Comparison of ENCODE assay signal across 11 cellular contexts in the genomic region with DNA sequence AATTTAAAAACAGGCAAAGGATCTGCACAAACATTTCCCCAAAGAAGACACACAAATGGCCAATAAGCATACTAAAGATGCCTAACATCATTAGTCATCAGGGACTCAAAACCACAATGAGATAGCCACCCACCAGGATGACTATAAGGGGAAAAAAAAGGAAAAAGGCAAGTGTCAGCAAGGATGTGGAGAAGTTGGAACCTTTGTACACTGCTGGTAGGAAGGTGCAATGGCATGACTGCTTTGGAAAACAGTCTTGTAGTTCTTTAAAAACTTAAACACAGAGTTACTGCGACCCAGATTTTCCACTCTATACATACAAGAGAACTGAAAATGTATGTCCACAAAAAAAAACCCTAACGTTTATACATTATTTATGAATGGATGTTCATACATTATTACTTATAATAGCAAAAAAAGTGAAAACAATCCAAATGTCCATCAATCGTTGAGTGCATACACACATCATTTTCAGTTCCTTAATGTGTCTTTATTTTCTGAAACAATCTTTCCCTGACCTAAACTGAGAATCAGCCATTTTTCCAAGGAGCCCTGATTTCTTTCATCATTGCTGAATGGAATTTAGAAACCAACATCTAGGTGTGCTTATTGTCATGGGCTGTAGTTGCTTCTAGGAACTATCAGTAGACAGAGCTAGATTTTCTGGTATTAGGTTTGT.
DNase-seq lines count a peak whose midpoint lies in the region; ATAC-seq, FAIRE-seq and TF ChIP-seq lines count a peak whose summit lies in the region.
"Had no signal": no experiment of that assay in that cellular context is flagged by ENCODE, and none has a peak within 500 bp of the region (broad histone marks: within the 10 kb centered on the region; RNA-seq: fewer than 3 reads in every experiment).

No MANE protein-coding gene starts in this region.

- no peak for TF ChIP-seq EP300 in GM12878 (IDR thresholded peaks at IDR 0.05; ENCODE audit: borderline replicate concordance in 1 of 2, control insufficient read depth in 1 of 2, low read depth in 2 of 2, low read length in 2 of 2)

- no peaks in the 10 kb centered on the region for H3K4me1 ChIP-seq in GM12878 (ENCODE audit: control insufficient read depth, insufficient read depth, low read length)
- no peaks in the 10 kb centered on the region for H3K4me1 ChIP-seq in BE2C
- H3K4me1 ChIP-seq: psoas muscle had no signal

- RAD21 ChIA-PET in GM12878 (lab: Charles Lee; ENCODE audit: unreplicated experiment), result no interaction called here

- FAIRE-seq in GM12878 (lab: Jason Lieb, UNC), result no peak
- FAIRE-seq: H1 had no signal

- 40% methylated on average over 3 of the region's 3 CpGs for WGBS in GM12878 (ENCODE audit: insufficient coverage, insufficient replicate concordance, low lambda C conversion rate, missing lambda C conversion rate)

- H3K36me3 ChIP-seq in GM12878 (ENCODE audit: control insufficient read depth in 2 of 2, insufficient read depth in 2 of 2, low read length in 1 of 2), result no peaks in the 10 kb centered on the region
- no peaks in the 10 kb centered on the region for H3K36me3 ChIP-seq in BE2C

- TF ChIP-seq RAD21 in GM12878 (IDR thresholded peaks at IDR 0.05; ENCODE audit: insufficient read depth, low read depth, low read length), result no peak

- no peak overlapping the region for H3K9ac ChIP-seq in GM12878 (ENCODE audit: control insufficient read depth, insufficient read depth, low read length)
- H3K9ac ChIP-seq: KMS-11 had no signal

- BruUV-seq in GM12878 (replicated peaks; lab: Mats Ljungman, UMichigan), result no TSS peak

- in situ Hi-C loops in GM12878 (cut with MboI), result no loop called here

- H3K4me2 ChIP-seq in GM12878 (ENCODE audit: control insufficient read depth, insufficient read depth), result no peak overlapping the region
- H3K4me2 ChIP-seq: KMS-11 had no signal

- H3K9me3 ChIP-seq in GM12878 (replicated peaks; ENCODE audit: control insufficient read depth, insufficient read depth, low read length) (peaks cover 2% of the 10 kb centered on the region; the same call in 2 of the 3 replicates), BE2C (no peaks in the 10 kb centered on the region)

- no peaks in the 10 kb centered on the region for H4K20me1 ChIP-seq in GM12878 (ENCODE audit: control insufficient read depth, insufficient read depth)

- H3K4me3 ChIP-seq in GM12878, result no peak overlapping the region
- no peak overlapping the region for H3K4me3 ChIP-seq in BE2C (ENCODE audit: low read depth, low read length)
- H3K4me3 ChIP-seq: psoas muscle had no signal

- TF ChIP-seq POLR2A in GM12878 (IDR thresholded peaks at IDR 0.05; ENCODE audit: low read depth, low read length), result no peak

- H3K79me2 ChIP-seq in GM12878 (ENCODE audit: control insufficient read depth, insufficient read depth, low read length), result no peaks in the 10 kb centered on the region

- H3K27ac ChIP-seq in GM12878 (ENCODE audit: control insufficient read depth, insufficient read depth), result no peak overlapping the region
- H3K27ac ChIP-seq: KMS-11, psoas muscle had no signal

- CTCF ChIA-PET in GM12878 (lab: Yijun Ruan, JAX), result interaction anchor here (1.0 to 1.1 kb wide), 3 partner anchors 16 to 47 kb away, joined by 3 to 4 read pairs (median 4); no protein-coding TSS in a partner anchor

- H3K27me3 ChIP-seq in GM12878 (replicated peaks in 1 of 2; ENCODE audit: control insufficient read depth in 2 of 2, insufficient read depth in 2 of 2, low read length in 1 of 2) (no peaks in the 10 kb centered on the region), BE2C (no peaks in the 10 kb centered on the region)

- POLR2A ChIA-PET in GM12878 (lab: Charles Lee), result no interaction called here

- peak; percentile 60 for ATAC-seq in GM12878
- ATAC-seq: psoas muscle had no signal

- TF ChIP-seq CTCF in GM12878 (IDR thresholded peaks at IDR 0.05 in 2 of 3, conservative IDR thresholded peaks at IDR 0.05 in 1 of 3; ENCODE audit: control insufficient read depth in 2 of 3, extremely low read depth in 1 of 3, insufficient read depth in 1 of 3, low read depth in 3 of 3, low read length in 3 of 3) (peak in 2 of 3 experiments; percentile 7 to 24; a peak in 1 of 6 replicates), BE2C (IDR thresholded peaks at IDR 0.05; ENCODE audit: low read depth, low read length) (no peak)

- 0 out of 2 replicates have a peak overlapping the region, but pooled peaks have one; percentile 3 for H2AFZ ChIP-seq in GM12878 (ENCODE audit: control insufficient read depth, low read depth, low read length)

- SMC1A ChIA-PET in GM12878 (lab: Charles Lee; ENCODE audit: uncharacterized antibody, unreplicated experiment), result interaction anchor here (1.4 kb wide), 1 partner anchor 185 kb away, joined by 5 read pairs; no protein-coding TSS in a partner anchor

- peak; percentile 97 for DNase-seq in ELR (ENCODE audit: low read depth)
- DNase-seq in LoVo (ENCODE audit: low spot score), result peak; percentile 82
- no peak for DNase-seq in GM12878 (ENCODE audit: low read depth, low spot score)
- peak; percentile 88 for DNase-seq in non-pigmented ciliary epithelial cell (ENCODE audit: low read depth)
- DNase-seq in BE2C, result no peak
- DNase-seq in KG1 (lab: John Stamatoyannopoulos, UW), result no peak
- DNase-seq in NCI-H82 (lab: John Stamatoyannopoulos, UW), result no peak
- DNase-seq in NAMALWA (ENCODE audit: low spot score), result no peak
- DNase-seq: psoas muscle had no signal

- intact Hi-C loops in GM12878 (cut with micrococcal nuclease; ENCODE audit: unreplicated experiment), result no loop called here

TF ChIP-seq in GM12878, 131 proteins besides CTCF, POLR2A, EP300 and RAD21 (continues in another document):
- no peak; the same call in 1 of the 2 replicates for TF ChIP-seq FOXM1 (IDR thresholded peaks at IDR 0.05; ENCODE audit: low read depth, low read length)
- no peak for TF ChIP-seq CBX3 (IDR thresholded peaks at IDR 0.05; ENCODE audit: borderline replicate concordance, low read depth)
- TF ChIP-seq E2F4 (IDR thresholded peaks at IDR 0.05; ENCODE audit: low read depth, low read length), result no peak
- TF ChIP-seq BACH1 (IDR thresholded peaks at IDR 0.05; ENCODE audit: borderline replicate concordance), result no peak
- TF ChIP-seq ZSCAN29 (IDR thresholded peaks at IDR 0.05), result no peak
- TF ChIP-seq MXI1 (IDR thresholded peaks at IDR 0.05; ENCODE audit: low read depth, low read length), result no peak
- TF ChIP-seq GATAD2B (conservative IDR thresholded peaks at IDR 0.05; ENCODE audit: low read depth), result no peak
- no peak for TF ChIP-seq HDAC2 (IDR thresholded peaks at IDR 0.05)
- TF ChIP-seq SIX5 (IDR thresholded peaks at IDR 0.05; ENCODE audit: low read depth, low read length, severe bottlenecking), result no peak
- no peak for TF ChIP-seq POLR2AphosphoS2 (IDR thresholded peaks at IDR 0.05; ENCODE audit: low read depth, low read length)
- no peak for TF ChIP-seq ZNF274 (IDR thresholded peaks at IDR 0.05; ENCODE audit: insufficient read depth, insufficient read length)
- TF ChIP-seq PML (IDR thresholded peaks at IDR 0.05; ENCODE audit: low read length), result no peak
- TF ChIP-seq PKNOX1 (IDR thresholded peaks at IDR 0.05), result 0 out of 2 replicates have a peak, but pooled peaks have one; percentile 31
- TF ChIP-seq EZH2 (IDR thresholded peaks at IDR 0.05; ENCODE audit: borderline replicate concordance, control insufficient read depth, low read depth, low read length), result no peak
- TF ChIP-seq, protein P1, sequence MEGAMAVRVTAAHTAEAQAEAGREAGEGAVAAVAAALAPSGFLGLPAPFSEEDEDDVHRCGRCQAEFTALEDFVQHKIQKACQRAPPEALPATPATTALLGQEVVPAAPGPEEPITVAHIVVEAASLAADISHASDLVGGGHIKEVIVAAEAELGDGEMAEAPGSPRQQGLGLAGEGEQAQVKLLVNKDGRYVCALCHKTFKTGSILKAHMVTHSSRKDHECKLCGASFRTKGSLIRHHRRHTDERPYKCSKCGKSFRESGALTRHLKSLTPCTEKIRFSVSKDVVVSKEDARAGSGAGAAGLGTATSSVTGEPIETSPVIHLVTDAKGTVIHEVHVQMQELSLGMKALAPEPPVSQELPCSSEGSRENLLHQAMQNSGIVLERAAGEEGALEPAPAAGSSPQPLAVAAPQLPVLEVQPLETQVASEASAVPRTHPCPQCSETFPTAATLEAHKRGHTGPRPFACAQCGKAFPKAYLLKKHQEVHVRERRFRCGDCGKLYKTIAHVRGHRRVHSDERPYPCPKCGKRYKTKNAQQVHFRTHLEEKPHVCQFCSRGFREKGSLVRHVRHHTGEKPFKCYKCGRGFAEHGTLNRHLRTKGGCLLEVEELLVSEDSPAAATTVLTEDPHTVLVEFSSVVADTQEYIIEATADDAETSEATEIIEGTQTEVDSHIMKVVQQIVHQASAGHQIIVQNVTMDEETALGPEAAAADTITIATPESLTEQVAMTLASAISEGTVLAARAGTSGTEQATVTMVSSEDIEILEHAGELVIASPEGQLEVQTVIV (IDR thresholded peaks at IDR 0.05; ENCODE audit: borderline replicate concordance, partially characterized antibody), result no peak
- no peak for TF ChIP-seq RB1 (IDR thresholded peaks at IDR 0.05; ENCODE audit: borderline replicate concordance)
- TF ChIP-seq RUNX3 (IDR thresholded peaks at IDR 0.05; ENCODE audit: low read length), result peak; percentile 74
- TF ChIP-seq HDGF (IDR thresholded peaks at IDR 0.05), result no peak
- no peak for TF ChIP-seq CREM (IDR thresholded peaks at IDR 0.05; ENCODE audit: low read depth)
- TF ChIP-seq IKZF1 (conservative IDR thresholded peaks at IDR 0.05), result peak; percentile 33; the same call in 1 of the 2 replicates

Comparison
In these comparisons a context has a peak if more than half of its experiments do, and no peak if none do; other contexts are left out.
1. DNase-seq: peak in ELR (single experiment), LoVo (single experiment) and non-pigmented ciliary epithelial cell (single experiment); none in GM12878 (single experiment), BE2C (single experiment), KG1 (single experiment), NCI-H82 (single experiment) and NAMALWA (single experiment).